ENCODE assay signal across 1 cellular context in genomic region chr1:201026234-201026633, GRCh38.
TF ChIP-seq lines count a peak whose summit lies in the region.

No MANE protein-coding gene starts in this region.

TF ChIP-seq in GM23338, 12 proteins besides CTCF, POLR2A, EP300 and RAD21 (continued from another document):
- no peak for TF ChIP-seq ETS1 (IDR thresholded peaks at IDR 0.05)
- TF ChIP-seq ZNF462 (CRISPR knock-in tag; IDR thresholded peaks at IDR 0.05): no peak
- no peak for TF ChIP-seq NANOG (IDR thresholded peaks at IDR 0.05; ENCODE audit: borderline replicate concordance)
- TF ChIP-seq EZH2phosphoT487 (IDR thresholded peaks at IDR 0.05; ENCODE audit: unreplicated experiment): no peak
- no peak for TF ChIP-seq STAT1 (IDR thresholded peaks at IDR 0.05; ENCODE audit: unreplicated experiment)
- TF ChIP-seq CREB1 (CRISPR knock-in tag; IDR thresholded peaks at IDR 0.05; ENCODE audit: low read depth): no peak
- TF ChIP-seq JUNB (IDR thresholded peaks at IDR 0.05; ENCODE audit: unreplicated experiment): no peak
- no peak for TF ChIP-seq REST (IDR thresholded peaks at IDR 0.05; ENCODE audit: unreplicated experiment)
- no peak for TF ChIP-seq ZNF114 (CRISPR knock-in tag; IDR thresholded peaks at IDR 0.05)
- TF ChIP-seq POLR2AphosphoS5 (IDR thresholded peaks at IDR 0.05; ENCODE audit: low read depth): no peak
TF ChIP-seq in GM23338: peak in this region for 0.
